In the genomic region with DNA sequence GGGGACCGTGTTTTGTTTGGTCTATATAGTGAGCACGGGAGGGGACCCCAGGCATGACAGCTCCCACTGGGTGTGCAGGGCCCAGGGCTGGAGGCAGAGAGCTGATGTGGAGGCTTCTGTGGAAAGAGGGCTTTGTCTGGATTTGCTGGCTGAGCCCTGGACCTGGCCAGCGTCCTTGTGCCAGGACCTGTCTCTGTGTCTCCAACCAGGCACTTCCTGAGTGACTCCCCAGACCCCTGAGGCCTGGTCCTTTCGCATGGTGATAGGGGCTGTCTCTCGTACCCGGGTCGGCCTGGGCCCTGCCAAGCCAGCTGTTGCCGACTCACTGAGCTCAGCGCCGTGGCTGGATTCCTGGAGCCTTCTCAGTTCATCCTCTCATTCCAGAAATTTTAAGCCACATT, we compare ENCODE assay signal across 1 cellular context.
TF ChIP-seq lines count a peak whose summit lies in the region.

No MANE protein-coding gene starts in this region.

TF ChIP-seq in HepG2, 621 proteins besides CTCF, POLR2A, EP300 and RAD21 (continued from another document):
- TF ChIP-seq ZBTB39 (CRISPR knock-in tag; IDR thresholded peaks at IDR 0.05) (no peak), CBX2 (IDR thresholded peaks at IDR 0.05; ENCODE audit: low read depth, low read length) (no peak), CBX2 (CRISPR knock-in tag; IDR thresholded peaks at IDR 0.05; ENCODE audit: low read depth) (no peak)
TF ChIP-seq in HepG2: peak in this region for 0.
